ENCODE assay signal across 12 cellular contexts in the genomic region with DNA sequence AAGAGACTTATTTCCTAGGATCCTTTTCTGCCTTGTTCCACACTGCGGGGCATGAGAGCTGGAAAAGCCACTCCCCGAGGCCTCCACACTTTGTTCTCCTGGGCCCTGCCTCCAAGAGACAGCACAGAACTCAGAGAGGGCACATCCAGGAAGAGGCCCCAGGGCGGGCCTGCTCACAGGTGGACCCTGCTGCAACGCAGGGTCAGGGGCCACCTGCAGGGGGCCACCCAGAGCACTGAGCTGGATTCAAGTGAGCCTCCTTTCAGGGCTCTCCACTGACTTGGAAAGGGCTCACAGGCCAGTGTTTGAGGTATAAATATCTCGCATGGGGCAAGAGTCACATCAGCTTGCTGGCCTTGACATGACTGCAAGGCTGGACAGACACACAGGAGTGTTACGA. TPM values are rescaled to one million over a fixed set of nuclear protein-coding genes. Genes with fewer than 3 reads are reported as not detected.
DNase-seq lines count a peak whose midpoint lies in the region; ATAC-seq and TF ChIP-seq lines count a peak whose summit lies in the region.
"Had no signal": no experiment of that assay in that cellular context is flagged by ENCODE, and none has a peak within 500 bp of the region (broad histone marks: within the 10 kb centered on the region; RNA-seq: fewer than 3 reads in every experiment).

No MANE protein-coding gene starts in this region.

- intact Hi-C loops in mammary epithelial cell (cut with micrococcal nuclease) = no loop called here

- H3K36me3 Mint-ChIP-seq in stimulated activated naive B cell treated with anti-CD40 and anti-IgM and Interleukin-4, amounts not matched to agents 10 μg/mL and 1 μg/mL and 100 μg/mL, for 72 hours = peaks cover 3 to 11% of the 10 kb centered on the region in 2 donors

- H3K36me3 ChIP-seq in mammary epithelial cell (ENCODE audit: insufficient read depth, low read length) (peaks cover 2% of the 10 kb centered on the region), smooth muscle cell (ENCODE audit: low read depth) (no peaks in the 10 kb centered on the region)

- no peak overlapping the region for H2AFZ ChIP-seq in mammary epithelial cell (ENCODE audit: low read depth, low read length)
- H2AFZ ChIP-seq in smooth muscle cell (ENCODE audit: low read depth) = no peak overlapping the region

- H3K4me3 Mint-ChIP-seq in stimulated activated naive B cell treated with anti-CD40 and anti-IgM and Interleukin-4, amounts not matched to agents 10 μg/mL and 1 μg/mL and 100 μg/mL, for 72 hours = no peak overlapping the region

- H3F3A ChIP-seq in smooth muscle cell (ENCODE audit: low read depth) = no peaks in the 10 kb centered on the region

- no peak overlapping the region for H3K4me3 ChIP-seq in NB4 (ENCODE audit: low read depth, low read length)
- no peak overlapping the region for H3K4me3 ChIP-seq in mammary epithelial cell (replicated peaks in 1 of 3; ENCODE audit: insufficient read depth in 1 of 3, low read depth in 2 of 3, low read length in 3 of 3)
- H3K4me3 ChIP-seq in smooth muscle cell = no peak overlapping the region
- H3K4me3 ChIP-seq: SJSA1 had no signal

- no peaks in the 10 kb centered on the region for H3K9me3 Mint-ChIP-seq in stimulated activated naive B cell treated with anti-CD40 and anti-IgM and Interleukin-4, amounts not matched to agents 10 μg/mL and 1 μg/mL and 100 μg/mL, for 72 hours

- no peaks in the 10 kb centered on the region for H3K79me2 ChIP-seq in mammary epithelial cell (ENCODE audit: insufficient read depth, low read length)
- H3K79me2 ChIP-seq in smooth muscle cell (ENCODE audit: low read depth) = no peaks in the 10 kb centered on the region

- H3K9me3 ChIP-seq in mammary epithelial cell (replicated peaks; ENCODE audit: insufficient read depth, low read length) = no peaks in the 10 kb centered on the region
- no peaks in the 10 kb centered on the region for H3K9me3 ChIP-seq in smooth muscle cell (replicated peaks; ENCODE audit: low read depth)
- H3K9me3 ChIP-seq: SJSA1 had no signal

- H3K9ac ChIP-seq in mammary epithelial cell (ENCODE audit: insufficient read depth, low read length) (no peak overlapping the region), smooth muscle cell (ENCODE audit: low read depth) (no peak overlapping the region)

- H3K4me1 ChIP-seq in mammary epithelial cell (ENCODE audit: insufficient read depth, low read length) (peaks cover 6% of the 10 kb centered on the region), smooth muscle cell (ENCODE audit: low read depth) (peaks cover 10% of the 10 kb centered on the region)

- CTCF ChIA-PET in mammary epithelial cell (lab: Charles Lee; ENCODE audit: low non-redundant PET) = interaction anchor here (0.5 to 0.7 kb wide), 2 partner anchors 26 to 210 kb away, joined by 3 to 4 read pairs; no protein-coding TSS in a partner anchor

- H4K20me1 ChIP-seq in mammary epithelial cell (ENCODE audit: insufficient read depth, low read length) (no peaks in the 10 kb centered on the region), smooth muscle cell (ENCODE audit: low read depth) (no peaks in the 10 kb centered on the region)

- H3K27me3 Mint-ChIP-seq in stimulated activated naive B cell treated with anti-CD40 and anti-IgM and Interleukin-4, amounts not matched to agents 10 μg/mL and 1 μg/mL and 100 μg/mL, for 72 hours = peaks cover 0 to 1% of the 10 kb centered on the region in 2 donors

- H3K4me1 Mint-ChIP-seq in stimulated activated naive B cell treated with anti-CD40 and anti-IgM and Interleukin-4, amounts not matched to agents 10 μg/mL and 1 μg/mL and 100 μg/mL, for 72 hours = peaks cover 4 to 13% of the 10 kb centered on the region in 2 donors

- no TSS peak for BruUV-seq in mammary epithelial cell (replicated peaks; lab: Mats Ljungman, UMichigan)

- DNase-seq in activated CD8-positive, alpha-beta memory T cell treated with anti-CD3 and anti-CD28 coated beads, Interleukin-2, amount 50 U/mL, for 4 hours = peak; percentile 37
- DNase-seq in activated CD8-positive, alpha-beta memory T cell treated with anti-CD3 and anti-CD28 coated beads, Interleukin-2, amount 50 U/mL, for 48 hours = no peak
- DNase-seq in NB4 (ENCODE audit: low read depth) (peak; percentile 58), mammary epithelial cell (no peak), smooth muscle cell (lab: John Stamatoyannopoulos, UW; ENCODE audit: unreplicated experiment) (no peak), GOT3 (lab: John Stamatoyannopoulos, UW) (no peak)
- no peak for DNase-seq in stimulated activated naive B cell treated with anti-CD40 and anti-IgM and Interleukin-4, amounts not matched to agents 10 μg/mL and 1 μg/mL and 100 μg/mL, for 72 hours
- DNase-seq: COR-L47, IMR-90, kidney glomerular epithelial cell had no signal

- dilution Hi-C loops in mammary epithelial cell (cut with HindIII; ENCODE audit: low sequenced_read_pairs) = loop anchor here (5.0 to 25.0 kb wide), 3 partner anchors 183 to 512 kb away; no protein-coding TSS in a partner anchor

- H3K27ac Mint-ChIP-seq in stimulated activated naive B cell treated with anti-CD40 and anti-IgM and Interleukin-4, amounts not matched to agents 10 μg/mL and 1 μg/mL and 100 μg/mL, for 72 hours = no peak overlapping the region

- TF ChIP-seq CTCF in NB4 (IDR thresholded peaks at IDR 0.05; ENCODE audit: low read depth, low read length) (peak; percentile 66), mammary epithelial cell (conservative IDR thresholded peaks at IDR 0.05 in 1 of 2, IDR thresholded peaks at IDR 0.05 in 1 of 2; ENCODE audit: extremely low read depth in 1 of 2, insufficient read depth in 1 of 2, low read depth in 1 of 2, low read length in 2 of 2) (peak; percentile 16 to 46), smooth muscle cell (IDR thresholded peaks at IDR 0.05; ENCODE audit: borderline replicate concordance, insufficient read depth, poor library complexity, severe bottlenecking) (peak; percentile 32)

- H3K4me2 ChIP-seq in mammary epithelial cell (ENCODE audit: insufficient read depth, low read depth, low read length) = no peak overlapping the region
- H3K4me2 ChIP-seq in smooth muscle cell = no peak overlapping the region

- WGBS in mammary epithelial cell (ENCODE audit: low coverage, missing lambda C conversion rate) = 95% methylated on average over 5 of the region's 6 CpGs
- 88% methylated on average over 6 of the region's 6 CpGs for WGBS in smooth muscle cell (ENCODE audit: low lambda C conversion rate)

- ATAC-seq in stimulated activated naive B cell treated with anti-CD40 and anti-IgM and Interleukin-4, amounts not matched to agents 10 μg/mL and 1 μg/mL and 100 μg/mL, for 72 hours (replicated peaks) = no peak
- no peak for ATAC-seq in HG02623 (IDR thresholded peaks at IDR 0.05; ENCODE audit: unreplicated experiment)

- H3K27me3 ChIP-seq in mammary epithelial cell (ENCODE audit: insufficient read depth, low read length) (no peaks in the 10 kb centered on the region), smooth muscle cell (ENCODE audit: low read depth) (no peaks in the 10 kb centered on the region)
- H3K27me3 ChIP-seq: SJSA1 had no signal

- TF ChIP-seq POLR2A in NB4 (IDR thresholded peaks at IDR 0.05; ENCODE audit: extremely low read depth, insufficient read length) = no peak

- H3K27ac ChIP-seq in mammary epithelial cell (ENCODE audit: insufficient read depth, low read depth, low read length) (no peak overlapping the region), smooth muscle cell (ENCODE audit: low read depth) (no peak overlapping the region)
- H3K27ac ChIP-seq: SJSA1 had no signal

- in situ Hi-C loops in mammary epithelial cell (cut with MboI; ENCODE audit: low sequenced_read_pairs in 2 of 2) = loop anchor here (5.0 to 25.0 kb wide), 2 partner anchors 183 to 512 kb away; no protein-coding TSS in a partner anchor

RNA-seq across cellular contexts. Expression of gene RGS16, which starts 4.8 kb away (rescaled TPM):
- under 1 TPM; 0.33 to 0.52 TPM for total RNA-seq in mammary epithelial cell
- polyA plus RNA-seq in mammary epithelial cell = 0.80 TPM
- 3.0 TPM for polyA minus RNA-seq in mammary epithelial cell
- 2.9 and 3.0 TPM in 2 replicates for total RNA-seq in smooth muscle cell
- polyA plus RNA-seq in smooth muscle cell = 6.9 and 9.9 TPM in 2 replicates

RNA-seq across cellular contexts. Expression of gene RNASEL, which starts 10.3 kb away (rescaled TPM):
- total RNA-seq in mammary epithelial cell = 1 to 10 TPM; 3.0 to 3.5 TPM
- 3.0 TPM for polyA plus RNA-seq in mammary epithelial cell
- 2.2 TPM for polyA minus RNA-seq in mammary epithelial cell
- 4.1 and 4.7 TPM in 2 replicates for total RNA-seq in smooth muscle cell
- 2.2 and 4.5 TPM in 2 replicates for polyA plus RNA-seq in smooth muscle cell

Comparison
In these comparisons a context has a peak if more than half of its experiments do, and no peak if none do; other contexts are left out.
1. DNase-seq: peak in activated CD8-positive, alpha-beta memory T cell treated with anti-CD3 and anti-CD28 coated beads, Interleukin-2, amount 50 U/mL, for 4 hours (single experiment) and NB4 (single experiment); none in activated CD8-positive, alpha-beta memory T cell treated with anti-CD3 and anti-CD28 coated beads, Interleukin-2, amount 50 U/mL, for 48 hours (single experiment), mammary epithelial cell (single experiment), smooth muscle cell (single experiment), GOT3 (single experiment) and stimulated activated naive B cell treated with anti-CD40 and anti-IgM and Interleukin-4, amounts not matched to agents 10 μg/mL and 1 μg/mL and 100 μg/mL, for 72 hours (single experiment).
2. Peak in every context shown above with its lines, with median percentiles within 50 percentile points of each other: CTCF ChIP-seq.